ENCODE assay signal across 19 cellular contexts in genomic region chr2:5190023-5190422, GRCh38.
"Had no signal": no experiment of that assay in that cellular context is flagged by ENCODE, and none has a peak within 500 bp of the region (broad histone marks: within the 10 kb centered on the region; RNA-seq: fewer than 3 reads in every experiment).

No MANE protein-coding gene starts in this region.

- H3K27me3 Mint-ChIP-seq: activated CD4-positive, alpha-beta memory T cell treated with anti-CD3 and anti-CD28 coated beads for 36 hours; activated CD4-positive, alpha-beta T cell treated with anti-CD3 and anti-CD28 coated beads for 36 hours; activated CD8-positive, alpha-beta memory T cell treated with anti-CD3 and anti-CD28 coated beads, Interleukin-2, amount 10 ng/mL, durations not matched to agents 7 days and 5 days; activated naive CD8-positive, alpha-beta T cell treated with anti-CD3 and anti-CD28 coated beads, Interleukin-2, amount 50 U/mL, for 24 hours; natural killer cell treated with Interleukin-12 subunit alpha and Interleukin-12 subunit beta and Interleukin-15 and Interleukin-18, amount 100 ng/mL, for 72 hours; stimulated activated naive CD8-positive, alpha-beta T cell treated with anti-CD3 and anti-CD28 coated beads, Interleukin-15, Interleukin-2, amounts not matched to agents 100 ng/mL and 50 ng/mL, for 24 hours had no signal

- DNase-seq: activated CD4-positive, alpha-beta memory T cell treated with anti-CD3 and anti-CD28 coated beads for 36 hours; activated CD4-positive, alpha-beta T cell treated with anti-CD3 and anti-CD28 coated beads for 36 hours; activated CD8-positive, alpha-beta memory T cell treated with anti-CD3 and anti-CD28 coated beads, Interleukin-2, amount 10 ng/mL, durations not matched to agents 7 days and 5 days; activated naive CD4-positive, alpha-beta T cell treated with anti-CD3 and anti-CD28 coated beads for 36 hours; activated naive CD8-positive, alpha-beta T cell treated with anti-CD3 and anti-CD28 coated beads, Interleukin-2, amount 50 U/mL, for 24 hours; activated T-cell treated with anti-CD3 and anti-CD28 coated beads, Interleukin-2, amount 50 U/mL, for 1 hour; aorta; esophagus squamous epithelium; kidney; testis; upper lobe of right lung; WERI-Rb-1 had no signal

- ATAC-seq: activated CD4-positive, alpha-beta T cell treated with anti-CD3 and anti-CD28 coated beads for 36 hours; activated CD8-positive, alpha-beta memory T cell treated with anti-CD3 and anti-CD28 coated beads, Interleukin-2, amount 10 ng/mL, durations not matched to agents 7 days and 5 days; activated naive CD8-positive, alpha-beta T cell treated with anti-CD3 and anti-CD28 coated beads, Interleukin-2, amount 50 U/mL, for 24 hours; natural killer cell treated with Interleukin-12 subunit alpha and Interleukin-12 subunit beta and Interleukin-15 and Interleukin-18, amount 100 ng/mL, for 72 hours; sciatic nerve; upper lobe of right lung had no signal

- H3K36me3 ChIP-seq: cardiac muscle cell, esophagus squamous epithelium, upper lobe of right lung, WERI-Rb-1 had no signal

- H3K4me3 ChIP-seq: cardiac muscle cell, esophagus squamous epithelium, hepatocyte, testis, upper lobe of right lung had no signal

- H3K9me3 ChIP-seq: testis, upper lobe of right lung had no signal

- H3K4me3 Mint-ChIP-seq: activated CD4-positive, alpha-beta memory T cell treated with anti-CD3 and anti-CD28 coated beads for 36 hours; activated CD4-positive, alpha-beta T cell treated with anti-CD3 and anti-CD28 coated beads for 36 hours; activated CD8-positive, alpha-beta memory T cell treated with anti-CD3 and anti-CD28 coated beads, Interleukin-2, amount 10 ng/mL, durations not matched to agents 7 days and 5 days; activated naive CD4-positive, alpha-beta T cell treated with anti-CD3 and anti-CD28 coated beads for 36 hours; activated naive CD8-positive, alpha-beta T cell treated with anti-CD3 and anti-CD28 coated beads, Interleukin-2, amount 50 U/mL, for 24 hours; natural killer cell treated with Interleukin-12 subunit alpha and Interleukin-12 subunit beta and Interleukin-15 and Interleukin-18, amount 100 ng/mL, for 72 hours; stimulated activated naive CD8-positive, alpha-beta T cell treated with anti-CD3 and anti-CD28 coated beads, Interleukin-15, Interleukin-2, amounts not matched to agents 100 ng/mL and 50 ng/mL, for 24 hours; T-helper 1 cell treated with Interleukin-12 subunit alpha and Interleukin-12 subunit beta and Interleukin-4 antibody, amounts not matched to agents 30 μg/mL and 1 μg/mL, for 36 hours had no signal

- H3K4me1 ChIP-seq: esophagus squamous epithelium, testis, upper lobe of right lung had no signal

- H3K27ac Mint-ChIP-seq: activated CD4-positive, alpha-beta memory T cell treated with anti-CD3 and anti-CD28 coated beads for 36 hours; activated CD4-positive, alpha-beta T cell treated with anti-CD3 and anti-CD28 coated beads for 36 hours; activated CD8-positive, alpha-beta memory T cell treated with anti-CD3 and anti-CD28 coated beads, Interleukin-2, amount 10 ng/mL, durations not matched to agents 7 days and 5 days; activated naive CD4-positive, alpha-beta T cell treated with anti-CD3 and anti-CD28 coated beads for 36 hours; activated naive CD8-positive, alpha-beta T cell treated with anti-CD3 and anti-CD28 coated beads, Interleukin-2, amount 50 U/mL, for 24 hours; activated T-helper 2 cell treated with anti-CD3 and anti-CD28 coated beads, Interferon-gamma antibody, Interleukin-2, Interleukin-4, amounts not matched to agents 10 μg/mL and 5 μg/mL and 100 μg/mL, durations not matched to agents 14 hours and 24 hours and 36 hours; natural killer cell treated with Interleukin-12 subunit alpha and Interleukin-12 subunit beta and Interleukin-15 and Interleukin-18, amount 100 ng/mL, for 72 hours; stimulated activated naive CD8-positive, alpha-beta T cell treated with anti-CD3 and anti-CD28 coated beads, Interleukin-15, Interleukin-2, amounts not matched to agents 100 ng/mL and 50 ng/mL, for 24 hours; T-helper 1 cell treated with Interleukin-12 subunit alpha and Interleukin-12 subunit beta and Interleukin-4 antibody, amounts not matched to agents 30 μg/mL and 1 μg/mL, for 36 hours had no signal

- H3K27me3 ChIP-seq: cardiac muscle cell, esophagus squamous epithelium, hepatocyte, testis, upper lobe of right lung had no signal

- H3K27ac ChIP-seq: cardiac muscle cell, esophagus squamous epithelium, hepatocyte, testis, upper lobe of right lung, WERI-Rb-1 had no signal

- H3K4me2 ChIP-seq: hepatocyte had no signal

- H2AFZ ChIP-seq: hepatocyte had no signal

- H3K4me1 Mint-ChIP-seq: activated CD4-positive, alpha-beta T cell treated with anti-CD3 and anti-CD28 coated beads for 36 hours; activated CD8-positive, alpha-beta memory T cell treated with anti-CD3 and anti-CD28 coated beads, Interleukin-2, amount 10 ng/mL, durations not matched to agents 7 days and 5 days; activated naive CD8-positive, alpha-beta T cell treated with anti-CD3 and anti-CD28 coated beads, Interleukin-2, amount 50 U/mL, for 24 hours had no signal
